ENCODE assay signal across 27 cellular contexts in the genomic region with DNA sequence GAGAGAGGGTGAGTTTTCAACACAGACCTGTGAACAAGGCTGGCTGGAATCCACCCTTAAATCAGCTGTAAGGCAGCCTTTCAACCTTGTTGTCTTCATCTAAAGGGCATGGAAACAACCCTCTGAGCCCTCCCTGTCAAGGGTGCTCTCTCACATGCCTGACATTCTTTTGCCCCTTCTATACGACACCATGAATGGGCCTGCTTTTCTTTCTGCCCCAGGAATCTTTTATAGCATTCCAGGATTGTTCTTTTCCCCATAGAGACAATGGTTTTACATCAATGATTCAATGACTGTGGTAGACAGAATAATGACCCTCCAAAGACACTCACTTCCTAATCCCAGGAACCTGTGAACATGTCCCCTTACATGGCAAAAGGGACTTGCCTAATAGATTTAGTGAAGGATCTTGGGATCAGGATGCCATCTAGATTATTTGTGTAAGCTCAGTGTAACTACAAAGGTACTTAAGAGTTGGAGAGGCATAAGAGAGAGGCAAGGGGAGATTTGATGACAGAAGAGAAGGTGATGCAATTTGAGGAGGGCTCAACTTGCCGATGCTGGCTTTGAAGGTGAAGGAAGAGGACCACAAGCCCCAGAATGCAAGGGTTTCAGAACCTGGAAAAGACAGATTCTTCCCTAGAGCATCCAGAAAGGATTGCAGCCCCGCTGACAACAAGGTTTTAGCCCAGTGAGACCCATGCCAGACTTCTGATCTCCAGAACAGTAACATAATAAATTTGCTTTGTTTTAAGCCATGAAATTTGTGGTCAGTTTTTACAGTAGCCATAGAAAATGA. TPM values are rescaled to one million over a fixed set of nuclear protein-coding genes. Genes with fewer than 3 reads are reported as not detected.
DNase-seq lines count a peak whose midpoint lies in the region; ATAC-seq lines count a peak whose summit lies in the region.
"Had no signal": no experiment of that assay in that cellular context is flagged by ENCODE, and none has a peak within 500 bp of the region (broad histone marks: within the 10 kb centered on the region; RNA-seq: fewer than 3 reads in every experiment).

No MANE protein-coding gene starts in this region.

- H3K36me3 ChIP-seq in HAP-1 (replicated peaks): no peaks in the 10 kb centered on the region
- H3K36me3 ChIP-seq in iPS DF 6.9 (ENCODE audit: control insufficient read depth, insufficient read depth, low read length): no peaks in the 10 kb centered on the region; the same call in 1 of the 2 replicates
- H3K36me3 ChIP-seq: cardiac muscle cell, gastroesophageal sphincter had no signal

- WGBS in iPS DF 6.9 (ENCODE audit: insufficient coverage, insufficient read length): no CpG with 5 or more reads among the region's 3 CpGs

- H3K27ac ChIP-seq in iPS DF 6.9 (ENCODE audit: low read length): no peak overlapping the region
- H3K27ac ChIP-seq: cardiac muscle cell, gastroesophageal sphincter, HL-60, KMS-11 had no signal

- H3K4me3 ChIP-seq in HAP-1 (no peak overlapping the region), iPS DF 6.9 (ENCODE audit: low read length) (no peak overlapping the region)
- H3K4me3 ChIP-seq: cardiac muscle cell, gastroesophageal sphincter had no signal

- H3K27me3 ChIP-seq in HAP-1 (ENCODE audit: low read depth): no peaks in the 10 kb centered on the region
- no peaks in the 10 kb centered on the region for H3K27me3 ChIP-seq in iPS DF 6.9 (ENCODE audit: control insufficient read depth, insufficient read depth, low read length)
- H3K27me3 ChIP-seq: cardiac muscle cell, gastroesophageal sphincter had no signal

- ATAC-seq in GM21619 (IDR thresholded peaks at IDR 0.05; ENCODE audit: unreplicated experiment) (no peak), GM21786 (IDR thresholded peaks at IDR 0.05; ENCODE audit: unreplicated experiment) (no peak), GM19351 (IDR thresholded peaks at IDR 0.05; ENCODE audit: unreplicated experiment) (no peak), GM18502 (IDR thresholded peaks at IDR 0.05; ENCODE audit: poor library complexity, unreplicated experiment) (no peak)
- ATAC-seq: gastroesophageal sphincter; HCT116; sciatic nerve; stimulated activated effector memory CD8-positive, alpha-beta T cell treated with anti-CD3 and anti-CD28 coated beads, Interleukin-12 subunit alpha, Interleukin-12 subunit beta, amount 100 ng/mL, for 72 hours had no signal

- H3K4me1 ChIP-seq in HAP-1: no peaks in the 10 kb centered on the region; the same call in 1 of the 2 replicates
- peaks cover 2% of the 10 kb centered on the region; the same call in 1 of the 2 replicates for H3K4me1 ChIP-seq in iPS DF 6.9 (ENCODE audit: control insufficient read depth, insufficient read depth, low read length)
- H3K4me1 ChIP-seq: gastroesophageal sphincter had no signal

- in situ Hi-C loops in HAP-1 (cut with MboI; ENCODE audit: low sequenced_read_pairs): no loop called here

- peak; percentile 17 to 43 for DNase-seq in HAP-1 (ENCODE audit: low spot score in 2 of 2)
- DNase-seq in NCI-H82 treated with DMSO at 0.1 percent for 48 hours (lab: John Stamatoyannopoulos, UW; ENCODE audit: unreplicated experiment): peak; percentile 34
- peak; percentile 29 for DNase-seq in iPS DF 6.9 (ENCODE audit: low read depth, low spot score)
- DNase-seq in renal cortical epithelial cell (ENCODE audit: low read depth): peak; percentile 63
- DNase-seq: activated CD8-positive, alpha-beta memory T cell treated with anti-CD3 and anti-CD28 coated beads, Interleukin-2, amount 50 U/mL, for 48 hours; activated effector memory CD4-positive, alpha-beta T cell treated with Interleukin-2 at 50 U/mL for 16 hours; CD4-positive, alpha-beta memory T cell; erythroblast; NCI-H1092 treated with DMSO at 0.1 percent for 48 hours; NCI-H2029 treated with DMSO at 0.1 percent for 48 hours; NCI-H510A; Right ventricle myocardium superior had no signal

- H3K9me3 ChIP-seq in HAP-1: no peaks in the 10 kb centered on the region
- no peaks in the 10 kb centered on the region for H3K9me3 ChIP-seq in iPS DF 6.9 (ENCODE audit: control insufficient read depth, insufficient read depth, low read length)
- H3K9me3 ChIP-seq: gastroesophageal sphincter had no signal

RNA-seq across cellular contexts. Expression of a gene that starts 29.2 kb away (rescaled TPM):
- not detected in 2 replicates for total RNA-seq in renal cortical epithelial cell
- total RNA-seq: cardiac muscle cell; CD4-positive, alpha-beta memory T cell; dermis microvascular lymphatic vessel endothelial cell; gastroesophageal sphincter; liver; omental fat pad; Right ventricle myocardium superior; sciatic nerve; T-helper 1 cell treated with Interleukin-12 subunit alpha and Interleukin-12 subunit beta and Interleukin-4 antibody, amounts not matched to agents 30 ng/mL and 1 ng/mL, for 36 hours had no signal
